ENCODE assay signal across 23 cellular contexts in genomic region chr5:72746736-72747135, GRCh38.
"Had no signal": no experiment of that assay in that cellular context is flagged by ENCODE, and none has a peak within 500 bp of the region (broad histone marks: within the 10 kb centered on the region; RNA-seq: fewer than 3 reads in every experiment).

No MANE protein-coding gene starts in this region.

- H3K4me1 Mint-ChIP-seq: activated CD4-positive, alpha-beta T cell treated with anti-CD3 and anti-CD28 coated beads, Interleukin-2, amount 10 ng/mL, durations not matched to agents 24 days and 14 days; activated CD8-positive, alpha-beta memory T cell treated with anti-CD3 and anti-CD28 coated beads, Interleukin-2, amount 10 ng/mL, durations not matched to agents 7 days and 5 days had no signal

- ATAC-seq: activated CD4-positive, CD25-positive, alpha-beta regulatory T cell treated with anti-CD3 and anti-CD28 coated beads, Interleukin-2, amount 50 U/mL, for 24 hours; activated CD8-positive, alpha-beta memory T cell treated with anti-CD3 and anti-CD28 coated beads, Interleukin-2, amount 10 ng/mL, durations not matched to agents 7 days and 5 days; activated CD8-positive, alpha-beta T cell treated with anti-CD3 and anti-CD28 coated beads for 36 hours; left lung; natural killer cell treated with Interleukin-12 subunit alpha and Interleukin-12 subunit beta and Interleukin-15 and Interleukin-18, amount 100 ng/mL, for 72 hours; right cardiac atrium; stimulated activated naive CD8-positive, alpha-beta T cell treated with anti-CD3 and anti-CD28 coated beads, Interleukin-15, Interleukin-2, amounts not matched to agents 100 U/mL and 50 U/mL, for 24 hours; upper lobe of right lung had no signal

- H3K27ac ChIP-seq: esophagus squamous epithelium, left lung, neutrophil, parathyroid adenoma, upper lobe of right lung, VCaP had no signal

- H3K27ac Mint-ChIP-seq: activated CD4-positive, alpha-beta T cell treated with anti-CD3 and anti-CD28 coated beads, Interleukin-2, amount 10 ng/mL, durations not matched to agents 24 days and 14 days; activated CD8-positive, alpha-beta memory T cell treated with anti-CD3 and anti-CD28 coated beads, Interleukin-2, amount 10 ng/mL, durations not matched to agents 7 days and 5 days; activated CD8-positive, alpha-beta T cell treated with anti-CD3 and anti-CD28 coated beads for 36 hours; activated naive CD8-positive, alpha-beta T cell; endodermal cell; natural killer cell treated with Interleukin-12 subunit alpha and Interleukin-12 subunit beta and Interleukin-15 and Interleukin-18, amount 100 ng/mL, for 72 hours had no signal

- H2AFZ ChIP-seq: parathyroid adenoma had no signal

- H3K9me3 Mint-ChIP-seq: activated CD4-positive, alpha-beta T cell treated with anti-CD3 and anti-CD28 coated beads, Interleukin-2, amount 10 ng/mL, durations not matched to agents 24 days and 14 days; activated CD8-positive, alpha-beta T cell treated with anti-CD3 and anti-CD28 coated beads for 36 hours; endodermal cell; natural killer cell treated with Interleukin-12 subunit alpha and Interleukin-12 subunit beta and Interleukin-15 and Interleukin-18, amount 100 ng/mL, for 72 hours had no signal

- H3K27me3 ChIP-seq: esophagus squamous epithelium, left lung, neutrophil, upper lobe of right lung had no signal

- H3K9me3 ChIP-seq: esophagus squamous epithelium, left lung, neutrophil, upper lobe of right lung had no signal

- H3K79me2 ChIP-seq: parathyroid adenoma had no signal

- H3K36me3 ChIP-seq: esophagus squamous epithelium, left lung, neutrophil, upper lobe of right lung had no signal

- H3K9ac ChIP-seq: parathyroid adenoma had no signal

- H3K4me3 Mint-ChIP-seq: activated CD4-positive, alpha-beta T cell treated with anti-CD3 and anti-CD28 coated beads, Interleukin-2, amount 10 ng/mL, durations not matched to agents 24 days and 14 days; activated CD8-positive, alpha-beta memory T cell treated with anti-CD3 and anti-CD28 coated beads, Interleukin-2, amount 10 ng/mL, durations not matched to agents 7 days and 5 days; activated CD8-positive, alpha-beta T cell treated with anti-CD3 and anti-CD28 coated beads for 36 hours; activated naive CD8-positive, alpha-beta T cell; endodermal cell; natural killer cell treated with Interleukin-12 subunit alpha and Interleukin-12 subunit beta and Interleukin-15 and Interleukin-18, amount 100 ng/mL, for 72 hours had no signal

- DNase-seq: activated CD4-positive, alpha-beta T cell treated with anti-CD3 and anti-CD28 coated beads, Interleukin-2, amount 10 ng/mL, durations not matched to agents 24 days and 14 days; activated CD8-positive, alpha-beta memory T cell treated with anti-CD3 and anti-CD28 coated beads, Interleukin-2, amount 10 ng/mL, durations not matched to agents 7 days and 5 days; activated CD8-positive, alpha-beta T cell treated with anti-CD3 and anti-CD28 coated beads for 36 hours; amniotic stem cell; cerebellar nuclear complex; cortex of kidney; endodermal cell; esophagus squamous epithelium; kidney glomerular epithelial cell; right cardiac atrium; stimulated activated CD4-positive, alpha-beta T cell treated with anti-CD3 and anti-CD28 coated beads, Interleukin-12 subunit alpha, Interleukin-12 subunit beta, amount 100 ng/mL, for 4 hours; stimulated activated CD4-positive, alpha-beta T cell treated with anti-CD3 and anti-CD28 coated beads, Interleukin-4, amount 100 ng/mL, for 4 hours; stimulated activated naive CD8-positive, alpha-beta T cell treated with anti-CD3 and anti-CD28 coated beads, Interleukin-15, Interleukin-2, amounts not matched to agents 100 U/mL and 50 U/mL, for 24 hours; T-helper 2 cell; upper lobe of right lung had no signal

- H3K4me3 ChIP-seq: esophagus squamous epithelium, left lung, lung, upper lobe of right lung had no signal

- H3K36me3 Mint-ChIP-seq: activated CD8-positive, alpha-beta memory T cell treated with anti-CD3 and anti-CD28 coated beads, Interleukin-2, amount 10 ng/mL, durations not matched to agents 7 days and 5 days; activated naive CD8-positive, alpha-beta T cell; natural killer cell treated with Interleukin-12 subunit alpha and Interleukin-12 subunit beta and Interleukin-15 and Interleukin-18, amount 100 ng/mL, for 72 hours had no signal

- H3K4me1 ChIP-seq: esophagus squamous epithelium, left lung, parathyroid adenoma, upper lobe of right lung had no signal
